17 cellular contexts compared by ENCODE assay signal in the genomic region with DNA sequence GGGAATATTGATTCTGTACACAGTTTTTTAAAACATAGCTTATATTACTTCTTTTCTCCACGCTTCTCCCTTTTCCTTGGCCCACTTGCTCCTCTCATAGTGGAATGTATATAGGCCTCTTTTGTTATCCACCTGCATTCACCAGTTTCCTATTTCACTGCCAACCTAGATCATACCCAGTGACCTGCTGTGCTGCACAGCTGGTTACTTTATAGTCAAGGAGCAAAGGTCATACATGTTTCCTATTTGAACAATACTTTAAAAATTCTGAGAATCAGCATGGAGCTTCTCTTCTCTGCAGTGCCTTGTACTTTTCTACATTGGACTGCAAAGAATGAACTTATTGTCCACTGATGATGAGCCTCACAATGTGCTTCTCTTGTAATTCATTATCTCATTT. TPM values are rescaled to one million over a fixed set of nuclear protein-coding genes. Genes with fewer than 3 reads are reported as not detected.
A peak's percentile ranks its signal among the peaks of the same experiment; 100 is the strongest.
DNase-seq lines count a peak whose midpoint lies in the region; ATAC-seq and TF ChIP-seq lines count a peak whose summit lies in the region.
"Had no signal": no experiment of that assay in that cellular context is flagged by ENCODE, and none has a peak within 500 bp of the region (broad histone marks: within the 10 kb centered on the region; RNA-seq: fewer than 3 reads in every experiment).

No MANE protein-coding gene starts in this region.

- no peaks in the 10 kb centered on the region for H4K20me1 ChIP-seq in SK-N-SH (ENCODE audit: insufficient read depth)

- H3K9me3 ChIP-seq in mucosa of descending colon (no peaks in the 10 kb centered on the region), SK-N-SH (no peaks in the 10 kb centered on the region)
- no peaks in the 10 kb centered on the region for H3K9me3 ChIP-seq in CD8-positive, alpha-beta T cell (ENCODE audit: low read length)

- H3F3A ChIP-seq in SK-N-SH (replicated peaks; ENCODE audit: insufficient read depth), result peaks cover 7% of the 10 kb centered on the region

- no peak overlapping the region for H3K9ac ChIP-seq in SK-N-SH

- POLR2A ChIA-PET in SK-N-SH (lab: Yijun Ruan, JAX), result no interaction called here
- POLR2A ChIA-PET in CD8-positive, alpha-beta T cell (lab: Charles Lee), result no interaction called here

- intact Hi-C loops in mucosa of descending colon (cut with DNase I, micrococcal nuclease), result no loop called here
- intact Hi-C loops in CD8-positive, alpha-beta T cell (cut with DNase I, micrococcal nuclease), result loop anchor here (10.0 kb wide), 2 partner anchors 627 to 1983 kb away; partner anchors contain the start of gene GADD45A (in 1 of the 2)

- H3K27ac ChIP-seq in SK-N-SH (ENCODE audit: low read depth in 2 of 2, low read length in 1 of 2), result no peak overlapping the region
- no peak overlapping the region for H3K27ac ChIP-seq in CD8-positive, alpha-beta T cell (ENCODE audit: low read depth, low read length)

- H2AFZ ChIP-seq in SK-N-SH (ENCODE audit: low read depth), result no peak overlapping the region

- no peak overlapping the region for H3K4me3 ChIP-seq in mucosa of descending colon
- no peak overlapping the region for H3K4me3 ChIP-seq in SK-N-SH (ENCODE audit: low read depth in 2 of 2, low read length in 1 of 2)
- no peak overlapping the region for H3K4me3 ChIP-seq in CD8-positive, alpha-beta T cell (ENCODE audit: low read depth, low read length)

- no peak for TF ChIP-seq CTCF in mucosa of descending colon (IDR thresholded peaks at IDR 0.05)
- TF ChIP-seq CTCF in SK-N-SH (IDR thresholded peaks at IDR 0.05), result no peak
- no peak for TF ChIP-seq CTCF in CD8-positive, alpha-beta T cell (IDR thresholded peaks at IDR 0.05)
- TF ChIP-seq CTCF in progenitor cell of endocrine pancreas (IDR thresholded peaks at IDR 0.05; ENCODE audit: unreplicated experiment), result no peak

- H3K4me1 ChIP-seq in mucosa of descending colon (ENCODE audit: low read depth) (no peaks in the 10 kb centered on the region), SK-N-SH (ENCODE audit: control insufficient read depth in 1 of 2, insufficient read depth in 2 of 2, low read depth in 1 of 2, low read length in 1 of 2) (0 out of 4 replicates have a peak, but pooled peaks cover 0 to 5% of the 10 kb centered on the region in 2 experiments)
- H3K4me1 ChIP-seq in CD8-positive, alpha-beta T cell (ENCODE audit: insufficient read depth, low read length), result no peaks in the 10 kb centered on the region

- TF ChIP-seq EP300 in SK-N-SH (IDR thresholded peaks at IDR 0.05; ENCODE audit: borderline replicate concordance in 1 of 2, low read depth in 1 of 2, low read length in 1 of 2), result no peak

- H3K9me3 Mint-ChIP-seq in CD8-positive, alpha-beta T cell, result no peaks in the 10 kb centered on the region
- H3K9me3 Mint-ChIP-seq in progenitor cell of endocrine pancreas (ENCODE audit: low read depth), result no peaks in the 10 kb centered on the region
- H3K9me3 Mint-ChIP-seq: CD8-positive, alpha-beta memory T cell; H9; IgD-negative memory B cell had no signal

- H3K4me1 Mint-ChIP-seq in CD8-positive, alpha-beta T cell (ENCODE audit: low read depth), result peaks cover 9% of the 10 kb centered on the region
- H3K4me1 Mint-ChIP-seq in progenitor cell of endocrine pancreas (ENCODE audit: low read depth), result peaks cover 6% of the 10 kb centered on the region

- CTCF ChIA-PET in SK-N-SH (lab: Yijun Ruan, JAX), result interaction anchor here (0.7 kb wide), 1 partner anchor 31 kb away, joined by 3 read pairs; no protein-coding TSS in a partner anchor
- CTCF ChIA-PET in CD8-positive, alpha-beta T cell (lab: Charles Lee), result no interaction called here

- H3K4me2 ChIP-seq in SK-N-SH, result no peak overlapping the region

- H3K27ac Mint-ChIP-seq in CD8-positive, alpha-beta T cell, result no peak overlapping the region
- H3K27ac Mint-ChIP-seq in progenitor cell of endocrine pancreas, result no peak overlapping the region
- H3K27ac Mint-ChIP-seq: B cell; CD8-positive, alpha-beta memory T cell; H9 had no signal

- 81% methylated on average over 1 of the region's 1 CpG for WGBS in SK-N-SH (ENCODE audit: low lambda C conversion rate)

- H3K36me3 ChIP-seq in mucosa of descending colon (ENCODE audit: low read depth) (no peaks in the 10 kb centered on the region), SK-N-SH (replicated peaks in 1 of 2; ENCODE audit: control insufficient read depth in 1 of 2, insufficient read depth in 2 of 2, low read length in 1 of 2) (no peaks in the 10 kb centered on the region)
- H3K36me3 ChIP-seq in CD8-positive, alpha-beta T cell (ENCODE audit: insufficient read depth, low read length), result no peaks in the 10 kb centered on the region

- peak; percentile 5 for ATAC-seq in mucosa of descending colon
- ATAC-seq in CD8-positive, alpha-beta T cell, result no peak

- H3K27me3 Mint-ChIP-seq in CD8-positive, alpha-beta T cell (ENCODE audit: low read depth), result no peaks in the 10 kb centered on the region
- peaks cover 6% of the 10 kb centered on the region for H3K27me3 Mint-ChIP-seq in progenitor cell of endocrine pancreas
- H3K27me3 Mint-ChIP-seq: B cell, IgD-negative memory B cell had no signal

- no peaks in the 10 kb centered on the region for H3K27me3 ChIP-seq in SK-N-SH (ENCODE audit: insufficient read depth)
- H3K27me3 ChIP-seq in CD8-positive, alpha-beta T cell (ENCODE audit: insufficient read depth, low read length), result no peaks in the 10 kb centered on the region

- TF ChIP-seq RAD21 in SK-N-SH (IDR thresholded peaks at IDR 0.05; ENCODE audit: low read length), result no peak

- peaks cover 1% of the 10 kb centered on the region; the same call in 1 of the 2 replicates for H3K79me2 ChIP-seq in SK-N-SH (ENCODE audit: insufficient read depth)

- peak; percentile 68 for DNase-seq in DMS53 (lab: John Stamatoyannopoulos, UW)
- DNase-seq in HuH-7 (ENCODE audit: low spot score), result peak; percentile 8
- peak; percentile 39 for DNase-seq in NCI-H748 (lab: John Stamatoyannopoulos, UW; ENCODE audit: unreplicated experiment)
- DNase-seq in mucosa of descending colon, result peak in 1 of 3 donors; percentile 15
- DNase-seq in SK-N-SH, result no peak
- DNase-seq in CD8-positive, alpha-beta T cell, result no peak
- no peak for DNase-seq in progenitor cell of endocrine pancreas (ENCODE audit: low spot score, unreplicated experiment)
- DNase-seq: CD8-positive, alpha-beta memory T cell; DMS 273 treated with DMSO at 0.1 percent for 48 hours; H9; NCI-H1048; NCI-H187; NCI-H226; NCI-H82; SIG-M5 had no signal

- no peak overlapping the region for H3K4me3 Mint-ChIP-seq in CD8-positive, alpha-beta T cell
- H3K4me3 Mint-ChIP-seq in progenitor cell of endocrine pancreas (ENCODE audit: low read depth), result no peak overlapping the region
- H3K4me3 Mint-ChIP-seq: B cell, H9, IgD-negative memory B cell had no signal

- peaks cover 5% of the 10 kb centered on the region for H3K36me3 Mint-ChIP-seq in CD8-positive, alpha-beta T cell
- H3K36me3 Mint-ChIP-seq in progenitor cell of endocrine pancreas (ENCODE audit: insufficient read depth), result no peaks in the 10 kb centered on the region

- no peaks in the 10 kb centered on the region for H3K9me2 ChIP-seq in SK-N-SH

TF ChIP-seq in SK-N-SH, 30 proteins besides CTCF, POLR2A, EP300 and RAD21 (continues in another document):
- TF ChIP-seq SIN3A (IDR thresholded peaks at IDR 0.05; ENCODE audit: borderline replicate concordance, low read depth, low read length) (no peak), SMC3 (IDR thresholded peaks at IDR 0.05; ENCODE audit: low read depth, low read length) (no peak), FOSL2 (IDR thresholded peaks at IDR 0.05; ENCODE audit: borderline replicate concordance, low read depth) (no peak), FOXJ3 (CRISPR knock-in tag; IDR thresholded peaks at IDR 0.05) (no peak), MXI1 (IDR thresholded peaks at IDR 0.05; ENCODE audit: low read depth, low read length) (no peak), GABPA (IDR thresholded peaks at IDR 0.05; ENCODE audit: low read depth) (no peak), USF2 (IDR thresholded peaks at IDR 0.05; ENCODE audit: borderline replicate concordance, low read depth, low read length) (no peak), IRF3 (IDR thresholded peaks at IDR 0.05; ENCODE audit: low read depth, low read length) (no peak)
- TF ChIP-seq, protein P1, sequence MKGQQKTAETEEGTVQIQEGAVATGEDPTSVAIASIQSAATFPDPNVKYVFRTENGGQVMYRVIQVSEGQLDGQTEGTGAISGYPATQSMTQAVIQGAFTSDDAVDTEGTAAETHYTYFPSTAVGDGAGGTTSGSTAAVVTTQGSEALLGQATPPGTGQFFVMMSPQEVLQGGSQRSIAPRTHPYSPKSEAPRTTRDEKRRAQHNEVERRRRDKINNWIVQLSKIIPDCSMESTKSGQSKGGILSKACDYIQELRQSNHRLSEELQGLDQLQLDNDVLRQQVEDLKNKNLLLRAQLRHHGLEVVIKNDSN (IDR thresholded peaks at IDR 0.05; ENCODE audit: borderline replicate concordance, low read depth), result no peak
- TF ChIP-seq, protein P2, sequence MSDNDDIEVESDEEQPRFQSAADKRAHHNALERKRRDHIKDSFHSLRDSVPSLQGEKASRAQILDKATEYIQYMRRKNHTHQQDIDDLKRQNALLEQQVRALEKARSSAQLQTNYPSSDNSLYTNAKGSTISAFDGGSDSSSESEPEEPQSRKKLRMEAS (IDR thresholded peaks at IDR 0.05; ENCODE audit: low read depth), result no peak

RNA-seq across cellular contexts. Expression of gene SLC35D1, which starts 4.3 kb away (rescaled TPM):
- total RNA-seq in mucosa of descending colon (10 to 100 TPM; 38.0 to 84.1 (median 67.9) TPM), progenitor cell of endocrine pancreas (11.9 and 12.2 TPM in 2 replicates)
- polyA plus RNA-seq in SK-N-SH (2012; rRNA removed), result 4.8 and 7.2 TPM in 2 replicates
- polyA plus RNA-seq in SK-N-SH (2012; cell fraction: cytosol; rRNA removed), result 6.8 and 6.9 TPM in 2 replicates
- 3.2 and 6.8 TPM in 2 replicates for polyA plus RNA-seq in SK-N-SH (2012; cell fraction: nucleus; rRNA removed)
- total RNA-seq in CD8-positive, alpha-beta T cell, result 10 to 100 TPM; 18.4 to 18.5 TPM

Comparison
In these comparisons a context has a peak if more than half of its experiments do, and no peak if none do; other contexts are left out.
1. DNase-seq: peak in DMS53 (single experiment), HuH-7 (single experiment) and NCI-H748 (single experiment); none in SK-N-SH (single experiment), CD8-positive, alpha-beta T cell (0 of 7) and progenitor cell of endocrine pancreas (single experiment).
2. intact Hi-C loops: an anchor here in CD8-positive, alpha-beta T cell (10.0 kb wide); none called in mucosa of descending colon.